ENCODE assay signal across 1 cellular context in the genomic region with DNA sequence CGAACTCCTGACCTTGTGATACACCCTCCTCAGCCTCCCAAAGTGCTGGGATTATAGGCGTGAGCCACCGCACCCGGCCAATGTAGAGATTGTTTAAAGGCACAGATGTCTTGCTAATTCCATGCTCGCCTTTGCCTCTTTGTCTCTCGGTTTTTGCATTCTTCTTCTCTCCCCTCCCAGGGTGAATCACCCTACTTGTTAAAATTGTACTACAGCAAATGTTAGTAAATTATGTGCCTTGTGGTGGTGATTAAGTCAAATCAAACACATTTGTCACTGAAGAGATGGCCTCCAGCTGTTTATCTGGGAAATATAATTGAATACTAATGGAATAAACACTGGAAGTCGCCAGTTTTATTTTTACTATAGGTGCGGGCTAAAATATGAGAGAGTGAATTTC.
TF ChIP-seq lines count a peak whose summit lies in the region.

No MANE protein-coding gene starts in this region.

TF ChIP-seq in GM23338, 12 proteins besides CTCF, POLR2A, EP300 and RAD21 (continued from another document):
- TF ChIP-seq, protein P1, sequence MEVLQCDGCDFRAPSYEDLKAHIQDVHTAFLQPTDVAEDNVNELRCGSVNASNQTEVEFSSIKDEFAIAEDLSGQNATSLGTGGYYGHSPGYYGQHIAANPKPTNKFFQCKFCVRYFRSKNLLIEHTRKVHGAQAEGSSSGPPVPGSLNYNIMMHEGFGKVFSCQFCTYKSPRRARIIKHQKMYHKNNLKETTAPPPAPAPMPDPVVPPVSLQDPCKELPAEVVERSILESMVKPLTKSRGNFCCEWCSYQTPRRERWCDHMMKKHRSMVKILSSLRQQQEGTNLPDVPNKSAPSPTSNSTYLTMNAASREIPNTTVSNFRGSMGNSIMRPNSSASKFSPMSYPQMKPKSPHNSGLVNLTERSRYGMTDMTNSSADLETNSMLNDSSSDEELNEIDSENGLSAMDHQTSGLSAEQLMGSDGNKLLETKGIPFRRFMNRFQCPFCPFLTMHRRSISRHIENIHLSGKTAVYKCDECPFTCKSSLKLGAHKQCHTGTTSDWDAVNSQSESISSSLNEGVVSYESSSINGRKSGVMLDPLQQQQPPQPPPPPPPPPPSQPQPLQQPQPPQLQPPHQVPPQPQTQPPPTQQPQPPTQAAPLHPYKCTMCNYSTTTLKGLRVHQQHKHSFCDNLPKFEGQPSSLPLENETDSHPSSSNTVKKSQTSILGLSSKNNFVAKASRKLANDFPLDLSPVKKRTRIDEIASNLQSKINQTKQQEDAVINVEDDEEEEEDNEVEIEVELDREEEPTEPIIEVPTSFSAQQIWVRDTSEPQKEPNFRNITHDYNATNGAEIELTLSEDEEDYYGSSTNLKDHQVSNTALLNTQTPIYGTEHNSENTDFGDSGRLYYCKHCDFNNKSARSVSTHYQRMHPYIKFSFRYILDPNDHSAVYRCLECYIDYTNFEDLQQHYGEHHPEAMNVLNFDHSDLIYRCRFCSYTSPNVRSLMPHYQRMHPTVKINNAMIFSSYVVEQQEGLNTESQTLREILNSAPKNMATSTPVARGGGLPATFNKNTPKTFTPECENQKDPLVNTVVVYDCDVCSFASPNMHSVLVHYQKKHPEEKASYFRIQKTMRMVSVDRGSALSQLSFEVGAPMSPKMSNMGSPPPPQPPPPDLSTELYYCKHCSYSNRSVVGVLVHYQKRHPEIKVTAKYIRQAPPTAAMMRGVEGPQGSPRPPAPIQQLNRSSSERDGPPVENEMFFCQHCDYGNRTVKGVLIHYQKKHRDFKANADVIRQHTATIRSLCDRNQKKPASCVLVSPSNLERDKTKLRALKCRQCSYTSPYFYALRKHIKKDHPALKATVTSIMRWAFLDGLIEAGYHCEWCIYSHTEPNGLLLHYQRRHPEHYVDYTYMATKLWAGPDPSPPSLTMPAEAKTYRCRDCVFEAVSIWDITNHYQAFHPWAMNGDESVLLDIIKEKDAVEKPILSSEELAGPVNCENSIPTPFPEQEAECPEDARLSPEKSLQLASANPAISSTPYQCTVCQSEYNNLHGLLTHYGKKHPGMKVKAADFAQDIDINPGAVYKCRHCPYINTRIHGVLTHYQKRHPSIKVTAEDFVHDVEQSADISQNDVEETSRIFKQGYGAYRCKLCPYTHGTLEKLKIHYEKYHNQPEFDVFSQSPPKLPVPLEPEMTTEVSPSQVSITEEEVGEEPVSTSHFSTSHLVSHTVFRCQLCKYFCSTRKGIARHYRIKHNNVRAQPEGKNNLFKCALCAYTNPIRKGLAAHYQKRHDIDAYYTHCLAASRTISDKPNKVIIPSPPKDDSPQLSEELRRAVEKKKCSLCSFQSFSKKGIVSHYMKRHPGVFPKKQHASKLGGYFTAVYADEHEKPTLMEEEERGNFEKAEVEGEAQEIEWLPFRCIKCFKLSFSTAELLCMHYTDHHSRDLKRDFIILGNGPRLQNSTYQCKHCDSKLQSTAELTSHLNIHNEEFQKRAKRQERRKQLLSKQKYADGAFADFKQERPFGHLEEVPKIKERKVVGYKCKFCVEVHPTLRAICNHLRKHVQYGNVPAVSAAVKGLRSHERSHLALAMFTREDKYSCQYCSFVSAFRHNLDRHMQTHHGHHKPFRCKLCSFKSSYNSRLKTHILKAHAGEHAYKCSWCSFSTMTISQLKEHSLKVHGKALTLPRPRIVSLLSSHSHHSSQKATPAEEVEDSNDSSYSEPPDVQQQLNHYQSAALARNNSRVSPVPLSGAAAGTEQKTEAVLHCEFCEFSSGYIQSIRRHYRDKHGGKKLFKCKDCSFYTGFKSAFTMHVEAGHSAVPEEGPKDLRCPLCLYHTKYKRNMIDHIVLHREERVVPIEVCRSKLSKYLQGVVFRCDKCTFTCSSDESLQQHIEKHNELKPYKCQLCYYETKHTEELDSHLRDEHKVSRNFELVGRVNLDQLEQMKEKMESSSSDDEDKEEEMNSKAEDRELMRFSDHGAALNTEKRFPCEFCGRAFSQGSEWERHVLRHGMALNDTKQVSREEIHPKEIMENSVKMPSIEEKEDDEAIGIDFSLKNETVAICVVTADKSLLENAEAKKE (CRISPR knock-in tag; IDR thresholded peaks at IDR 0.05), result no peak
- no peak for TF ChIP-seq STAT1 (IDR thresholded peaks at IDR 0.05; ENCODE audit: unreplicated experiment)
- no peak for TF ChIP-seq CREB1 (CRISPR knock-in tag; IDR thresholded peaks at IDR 0.05; ENCODE audit: low read depth)
- no peak for TF ChIP-seq ZNF114 (CRISPR knock-in tag; IDR thresholded peaks at IDR 0.05)
- TF ChIP-seq, protein P2, sequence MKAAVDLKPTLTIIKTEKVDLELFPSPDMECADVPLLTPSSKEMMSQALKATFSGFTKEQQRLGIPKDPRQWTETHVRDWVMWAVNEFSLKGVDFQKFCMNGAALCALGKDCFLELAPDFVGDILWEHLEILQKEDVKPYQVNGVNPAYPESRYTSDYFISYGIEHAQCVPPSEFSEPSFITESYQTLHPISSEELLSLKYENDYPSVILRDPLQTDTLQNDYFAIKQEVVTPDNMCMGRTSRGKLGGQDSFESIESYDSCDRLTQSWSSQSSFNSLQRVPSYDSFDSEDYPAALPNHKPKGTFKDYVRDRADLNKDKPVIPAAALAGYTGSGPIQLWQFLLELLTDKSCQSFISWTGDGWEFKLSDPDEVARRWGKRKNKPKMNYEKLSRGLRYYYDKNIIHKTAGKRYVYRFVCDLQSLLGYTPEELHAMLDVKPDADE (IDR thresholded peaks at IDR 0.05), result no peak
- no peak for TF ChIP-seq POLR2AphosphoS5 (IDR thresholded peaks at IDR 0.05; ENCODE audit: low read depth)
- TF ChIP-seq NANOG (IDR thresholded peaks at IDR 0.05; ENCODE audit: borderline replicate concordance), result no peak
